In the genomic region with DNA sequence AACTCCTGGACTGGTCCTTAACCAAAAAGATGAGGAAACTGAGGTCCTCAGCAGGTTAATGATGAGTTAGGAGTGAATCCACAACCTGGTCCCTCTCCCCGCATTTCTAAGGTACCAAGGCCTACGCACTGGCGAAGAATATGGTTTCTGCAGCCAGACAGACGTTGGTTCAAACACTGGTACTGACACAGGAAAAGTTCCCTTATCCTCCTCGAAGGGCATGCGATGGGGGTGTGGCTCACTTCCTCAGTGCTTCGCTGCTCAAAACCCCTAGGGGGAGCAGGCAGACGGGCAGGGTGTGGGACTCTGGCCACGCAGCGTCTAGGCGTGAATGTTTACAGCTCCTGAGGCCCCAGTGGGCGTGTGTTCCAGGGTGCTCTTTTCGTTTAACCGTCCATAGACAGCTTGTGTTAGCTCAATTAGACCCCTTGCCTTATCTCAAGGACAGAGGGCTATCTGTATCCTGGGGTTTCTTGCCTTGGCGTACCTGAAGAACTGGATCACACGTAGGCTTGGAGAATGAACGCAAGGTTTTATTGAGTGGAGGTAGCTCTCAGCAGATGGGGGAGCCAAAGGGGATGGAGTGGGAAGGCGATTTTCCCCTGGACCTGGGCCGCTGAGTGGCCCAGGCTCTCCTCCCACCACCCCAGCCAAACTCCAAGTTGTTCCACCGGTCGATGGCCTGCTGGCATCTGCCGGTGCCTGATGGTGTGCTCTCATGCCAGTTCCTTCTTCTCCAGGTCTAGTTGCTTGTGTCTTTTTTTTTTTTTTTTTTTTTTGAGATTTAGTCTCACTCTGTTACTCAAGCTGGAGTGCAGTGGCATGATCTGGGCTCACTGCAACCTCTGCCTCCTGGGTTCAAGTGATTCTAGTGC, we compare ENCODE assay signal across 1 cellular context.
A peak's percentile ranks its signal among the peaks of the same experiment; 100 is the strongest.
TF ChIP-seq lines count a peak whose summit lies in the region.

No MANE protein-coding gene starts in this region.

TF ChIP-seq in HepG2, 621 proteins besides CTCF, POLR2A, EP300 and RAD21 (continued from another document and continues in another):
- TF ChIP-seq, protein P1, sequence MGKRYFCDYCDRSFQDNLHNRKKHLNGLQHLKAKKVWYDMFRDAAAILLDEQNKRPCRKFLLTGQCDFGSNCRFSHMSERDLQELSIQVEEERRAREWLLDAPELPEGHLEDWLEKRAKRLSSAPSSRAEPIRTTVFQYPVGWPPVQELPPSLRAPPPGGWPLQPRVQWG (CRISPR knock-in tag; IDR thresholded peaks at IDR 0.05; ENCODE audit: borderline replicate concordance, low read depth) = no peak
- TF ChIP-seq ZNF558 (CRISPR knock-in tag; IDR thresholded peaks at IDR 0.05; ENCODE audit: borderline replicate concordance) (no peak), SATB2 (CRISPR knock-in tag; IDR thresholded peaks at IDR 0.05) (0 out of 2 replicates have a peak, but pooled peaks have one; percentile 26), NKX3-1 (CRISPR knock-in tag; IDR thresholded peaks at IDR 0.05) (no peak), IKZF4 (CRISPR knock-in tag; IDR thresholded peaks at IDR 0.05; ENCODE audit: borderline replicate concordance, low read depth, not compliant biosample characterization) (peak; percentile 57), TCF12 (IDR thresholded peaks at IDR 0.05) (no peak), TCF12 (CRISPR knock-in tag; IDR thresholded peaks at IDR 0.05) (0 out of 2 replicates have a peak, but pooled peaks have one; percentile 34), ZNF773 (CRISPR knock-in tag; IDR thresholded peaks at IDR 0.05; ENCODE audit: borderline replicate concordance) (no peak), ZNF550 (CRISPR knock-in tag; IDR thresholded peaks at IDR 0.05; ENCODE audit: borderline replicate concordance) (peak; percentile 76; the same call in 1 of the 2 replicates), ZNF432 (CRISPR knock-in tag; IDR thresholded peaks at IDR 0.05; ENCODE audit: borderline replicate concordance) (no peak), ZNF768 (CRISPR knock-in tag; IDR thresholded peaks at IDR 0.05) (no peak), SNAPC2 (CRISPR knock-in tag; IDR thresholded peaks at IDR 0.05) (no peak), MIER2 (CRISPR knock-in tag; IDR thresholded peaks at IDR 0.05) (peak; percentile 63; the same call in 1 of the 2 replicates), MBD4 (IDR thresholded peaks at IDR 0.05; ENCODE audit: borderline replicate concordance, low read length) (no peak), SRSF9 (IDR thresholded peaks at IDR 0.05; ENCODE audit: borderline replicate concordance, insufficient read depth, low read depth, low read length, poor library complexity, severe bottlenecking) (no peak), HNRNPLL (IDR thresholded peaks at IDR 0.05; ENCODE audit: low read depth, low read length, poor library complexity, severe bottlenecking) (no peak), ZNF891 (CRISPR knock-in tag; IDR thresholded peaks at IDR 0.05) (peak; percentile 66; the same call in 1 of the 2 replicates), U2AF1 (optimal IDR thresholded peaks at IDR 0.05; ENCODE audit: low read depth, low read length) (no peak), ZNF17 (CRISPR knock-in tag; IDR thresholded peaks at IDR 0.05) (no peak), ZNF547 (CRISPR knock-in tag; IDR thresholded peaks at IDR 0.05) (peak; percentile 89; the same call in 1 of the 2 replicates), ZFP36L1 (CRISPR knock-in tag; IDR thresholded peaks at IDR 0.05) (no peak), CBX1 (IDR thresholded peaks at IDR 0.05; ENCODE audit: low read depth) (peak; percentile 62), ZNF256 (CRISPR knock-in tag; conservative IDR thresholded peaks at IDR 0.05) (no peak), ZNF557 (CRISPR knock-in tag; IDR thresholded peaks at IDR 0.05) (peak; percentile 85; the same call in 1 of the 2 replicates), PCBP2 (optimal IDR thresholded peaks at IDR 0.05; ENCODE audit: low read depth, low read length, poor library complexity, severe bottlenecking) (no peak), NFIB (CRISPR knock-in tag; IDR thresholded peaks at IDR 0.05; ENCODE audit: borderline replicate concordance) (no peak), KLF16 (CRISPR knock-in tag; IDR thresholded peaks at IDR 0.05) (peak in 1 of 2 experiments; percentile 81; a peak in 2 of 4 replicates), ZKSCAN1 (IDR thresholded peaks at IDR 0.05; ENCODE audit: low read length) (no peak), ZNF367 (CRISPR knock-in tag; IDR thresholded peaks at IDR 0.05; ENCODE audit: borderline replicate concordance) (no peak)
- TF ChIP-seq, protein P2, sequence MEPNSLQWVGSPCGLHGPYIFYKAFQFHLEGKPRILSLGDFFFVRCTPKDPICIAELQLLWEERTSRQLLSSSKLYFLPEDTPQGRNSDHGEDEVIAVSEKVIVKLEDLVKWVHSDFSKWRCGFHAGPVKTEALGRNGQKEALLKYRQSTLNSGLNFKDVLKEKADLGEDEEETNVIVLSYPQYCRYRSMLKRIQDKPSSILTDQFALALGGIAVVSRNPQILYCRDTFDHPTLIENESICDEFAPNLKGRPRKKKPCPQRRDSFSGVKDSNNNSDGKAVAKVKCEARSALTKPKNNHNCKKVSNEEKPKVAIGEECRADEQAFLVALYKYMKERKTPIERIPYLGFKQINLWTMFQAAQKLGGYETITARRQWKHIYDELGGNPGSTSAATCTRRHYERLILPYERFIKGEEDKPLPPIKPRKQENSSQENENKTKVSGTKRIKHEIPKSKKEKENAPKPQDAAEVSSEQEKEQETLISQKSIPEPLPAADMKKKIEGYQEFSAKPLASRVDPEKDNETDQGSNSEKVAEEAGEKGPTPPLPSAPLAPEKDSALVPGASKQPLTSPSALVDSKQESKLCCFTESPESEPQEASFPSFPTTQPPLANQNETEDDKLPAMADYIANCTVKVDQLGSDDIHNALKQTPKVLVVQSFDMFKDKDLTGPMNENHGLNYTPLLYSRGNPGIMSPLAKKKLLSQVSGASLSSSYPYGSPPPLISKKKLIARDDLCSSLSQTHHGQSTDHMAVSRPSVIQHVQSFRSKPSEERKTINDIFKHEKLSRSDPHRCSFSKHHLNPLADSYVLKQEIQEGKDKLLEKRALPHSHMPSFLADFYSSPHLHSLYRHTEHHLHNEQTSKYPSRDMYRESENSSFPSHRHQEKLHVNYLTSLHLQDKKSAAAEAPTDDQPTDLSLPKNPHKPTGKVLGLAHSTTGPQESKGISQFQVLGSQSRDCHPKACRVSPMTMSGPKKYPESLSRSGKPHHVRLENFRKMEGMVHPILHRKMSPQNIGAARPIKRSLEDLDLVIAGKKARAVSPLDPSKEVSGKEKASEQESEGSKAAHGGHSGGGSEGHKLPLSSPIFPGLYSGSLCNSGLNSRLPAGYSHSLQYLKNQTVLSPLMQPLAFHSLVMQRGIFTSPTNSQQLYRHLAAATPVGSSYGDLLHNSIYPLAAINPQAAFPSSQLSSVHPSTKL (CRISPR knock-in tag; IDR thresholded peaks at IDR 0.05) = peak; percentile 66
- TF ChIP-seq, protein P3, sequence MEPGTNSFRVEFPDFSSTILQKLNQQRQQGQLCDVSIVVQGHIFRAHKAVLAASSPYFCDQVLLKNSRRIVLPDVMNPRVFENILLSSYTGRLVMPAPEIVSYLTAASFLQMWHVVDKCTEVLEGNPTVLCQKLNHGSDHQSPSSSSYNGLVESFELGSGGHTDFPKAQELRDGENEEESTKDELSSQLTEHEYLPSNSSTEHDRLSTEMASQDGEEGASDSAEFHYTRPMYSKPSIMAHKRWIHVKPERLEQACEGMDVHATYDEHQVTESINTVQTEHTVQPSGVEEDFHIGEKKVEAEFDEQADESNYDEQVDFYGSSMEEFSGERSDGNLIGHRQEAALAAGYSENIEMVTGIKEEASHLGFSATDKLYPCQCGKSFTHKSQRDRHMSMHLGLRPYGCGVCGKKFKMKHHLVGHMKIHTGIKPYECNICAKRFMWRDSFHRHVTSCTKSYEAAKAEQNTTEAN (CRISPR knock-in tag; conservative IDR thresholded peaks at IDR 0.05) = 0 out of 2 replicates have a peak, but pooled peaks have one; percentile 19
- TF ChIP-seq, protein P4, sequence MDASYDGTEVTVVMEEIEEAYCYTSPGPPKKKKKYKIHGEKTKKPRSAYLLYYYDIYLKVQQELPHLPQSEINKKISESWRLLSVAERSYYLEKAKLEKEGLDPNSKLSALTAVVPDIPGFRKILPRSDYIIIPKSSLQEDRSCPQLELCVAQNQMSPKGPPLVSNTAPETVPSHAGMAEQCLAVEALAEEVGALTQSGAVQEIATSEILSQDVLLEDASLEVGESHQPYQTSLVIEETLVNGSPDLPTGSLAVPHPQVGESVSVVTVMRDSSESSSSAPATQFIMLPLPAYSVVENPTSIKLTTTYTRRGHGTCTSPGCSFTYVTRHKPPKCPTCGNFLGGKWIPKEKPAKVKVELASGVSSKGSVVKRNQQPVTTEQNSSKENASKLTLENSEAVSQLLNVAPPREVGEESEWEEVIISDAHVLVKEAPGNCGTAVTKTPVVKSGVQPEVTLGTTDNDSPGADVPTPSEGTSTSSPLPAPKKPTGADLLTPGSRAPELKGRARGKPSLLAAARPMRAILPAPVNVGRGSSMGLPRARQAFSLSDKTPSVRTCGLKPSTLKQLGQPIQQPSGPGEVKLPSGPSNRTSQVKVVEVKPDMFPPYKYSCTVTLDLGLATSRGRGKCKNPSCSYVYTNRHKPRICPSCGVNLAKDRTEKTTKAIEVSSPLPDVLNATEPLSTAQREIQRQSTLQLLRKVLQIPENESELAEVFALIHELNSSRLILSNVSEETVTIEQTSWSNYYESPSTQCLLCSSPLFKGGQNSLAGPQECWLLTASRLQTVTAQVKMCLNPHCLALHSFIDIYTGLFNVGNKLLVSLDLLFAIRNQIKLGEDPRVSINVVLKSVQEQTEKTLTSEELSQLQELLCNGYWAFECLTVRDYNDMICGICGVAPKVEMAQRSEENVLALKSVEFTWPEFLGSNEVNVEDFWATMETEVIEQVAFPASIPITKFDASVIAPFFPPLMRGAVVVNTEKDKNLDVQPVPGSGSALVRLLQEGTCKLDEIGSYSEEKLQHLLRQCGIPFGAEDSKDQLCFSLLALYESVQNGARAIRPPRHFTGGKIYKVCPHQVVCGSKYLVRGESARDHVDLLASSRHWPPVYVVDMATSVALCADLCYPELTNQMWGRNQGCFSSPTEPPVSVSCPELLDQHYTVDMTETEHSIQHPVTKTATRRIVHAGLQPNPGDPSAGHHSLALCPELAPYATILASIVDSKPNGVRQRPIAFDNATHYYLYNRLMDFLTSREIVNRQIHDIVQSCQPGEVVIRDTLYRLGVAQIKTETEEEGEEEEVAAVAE (CRISPR knock-in tag; IDR thresholded peaks at IDR 0.05; ENCODE audit: borderline replicate concordance) = no peak
- TF ChIP-seq, protein P5, sequence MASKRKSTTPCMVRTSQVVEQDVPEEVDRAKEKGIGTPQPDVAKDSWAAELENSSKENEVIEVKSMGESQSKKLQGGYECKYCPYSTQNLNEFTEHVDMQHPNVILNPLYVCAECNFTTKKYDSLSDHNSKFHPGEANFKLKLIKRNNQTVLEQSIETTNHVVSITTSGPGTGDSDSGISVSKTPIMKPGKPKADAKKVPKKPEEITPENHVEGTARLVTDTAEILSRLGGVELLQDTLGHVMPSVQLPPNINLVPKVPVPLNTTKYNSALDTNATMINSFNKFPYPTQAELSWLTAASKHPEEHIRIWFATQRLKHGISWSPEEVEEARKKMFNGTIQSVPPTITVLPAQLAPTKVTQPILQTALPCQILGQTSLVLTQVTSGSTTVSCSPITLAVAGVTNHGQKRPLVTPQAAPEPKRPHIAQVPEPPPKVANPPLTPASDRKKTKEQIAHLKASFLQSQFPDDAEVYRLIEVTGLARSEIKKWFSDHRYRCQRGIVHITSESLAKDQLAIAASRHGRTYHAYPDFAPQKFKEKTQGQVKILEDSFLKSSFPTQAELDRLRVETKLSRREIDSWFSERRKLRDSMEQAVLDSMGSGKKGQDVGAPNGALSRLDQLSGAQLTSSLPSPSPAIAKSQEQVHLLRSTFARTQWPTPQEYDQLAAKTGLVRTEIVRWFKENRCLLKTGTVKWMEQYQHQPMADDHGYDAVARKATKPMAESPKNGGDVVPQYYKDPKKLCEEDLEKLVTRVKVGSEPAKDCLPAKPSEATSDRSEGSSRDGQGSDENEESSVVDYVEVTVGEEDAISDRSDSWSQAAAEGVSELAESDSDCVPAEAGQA (IDR thresholded peaks at IDR 0.05; ENCODE audit: low read depth) = no peak; the same call in 1 of the 2 replicates
- TF ChIP-seq, protein P5 (CRISPR knock-in tag; IDR thresholded peaks at IDR 0.05; ENCODE audit: borderline replicate concordance) = no peak
- TF ChIP-seq, protein P6, sequence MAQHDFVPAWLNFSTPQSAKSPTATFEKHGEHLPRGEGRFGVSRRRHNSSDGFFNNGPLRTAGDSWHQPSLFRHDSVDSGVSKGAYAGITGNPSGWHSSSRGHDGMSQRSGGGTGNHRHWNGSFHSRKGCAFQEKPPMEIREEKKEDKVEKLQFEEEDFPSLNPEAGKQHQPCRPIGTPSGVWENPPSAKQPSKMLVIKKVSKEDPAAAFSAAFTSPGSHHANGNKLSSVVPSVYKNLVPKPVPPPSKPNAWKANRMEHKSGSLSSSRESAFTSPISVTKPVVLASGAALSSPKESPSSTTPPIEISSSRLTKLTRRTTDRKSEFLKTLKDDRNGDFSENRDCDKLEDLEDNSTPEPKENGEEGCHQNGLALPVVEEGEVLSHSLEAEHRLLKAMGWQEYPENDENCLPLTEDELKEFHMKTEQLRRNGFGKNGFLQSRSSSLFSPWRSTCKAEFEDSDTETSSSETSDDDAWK (CRISPR knock-in tag; IDR thresholded peaks at IDR 0.05) = no peak
- TF ChIP-seq, protein P7, sequence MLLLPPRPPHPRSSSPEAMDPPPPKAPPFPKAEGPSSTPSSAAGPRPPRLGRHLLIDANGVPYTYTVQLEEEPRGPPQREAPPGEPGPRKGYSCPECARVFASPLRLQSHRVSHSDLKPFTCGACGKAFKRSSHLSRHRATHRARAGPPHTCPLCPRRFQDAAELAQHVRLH (CRISPR knock-in tag; IDR thresholded peaks at IDR 0.05; ENCODE audit: borderline replicate concordance, low read depth) = peak; percentile 64; the same call in 1 of the 2 replicates
- TF ChIP-seq, protein P8, sequence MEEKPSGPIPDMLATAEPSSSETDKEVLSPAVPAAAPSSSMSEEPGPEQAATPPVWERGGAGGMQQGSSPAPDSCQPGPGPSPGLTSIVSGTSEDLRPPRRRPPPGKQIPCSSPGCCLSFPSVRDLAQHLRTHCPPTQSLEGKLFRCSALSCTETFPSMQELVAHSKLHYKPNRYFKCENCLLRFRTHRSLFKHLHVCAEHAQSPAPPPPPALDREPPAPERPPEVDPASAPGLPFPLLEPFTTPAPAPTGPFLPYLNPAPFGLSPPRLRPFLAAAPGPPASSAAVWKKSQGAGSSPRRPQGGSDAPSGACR (CRISPR knock-in tag; IDR thresholded peaks at IDR 0.05) = no peak
